ENCODE assay signal across 15 cellular contexts in the genomic region with DNA sequence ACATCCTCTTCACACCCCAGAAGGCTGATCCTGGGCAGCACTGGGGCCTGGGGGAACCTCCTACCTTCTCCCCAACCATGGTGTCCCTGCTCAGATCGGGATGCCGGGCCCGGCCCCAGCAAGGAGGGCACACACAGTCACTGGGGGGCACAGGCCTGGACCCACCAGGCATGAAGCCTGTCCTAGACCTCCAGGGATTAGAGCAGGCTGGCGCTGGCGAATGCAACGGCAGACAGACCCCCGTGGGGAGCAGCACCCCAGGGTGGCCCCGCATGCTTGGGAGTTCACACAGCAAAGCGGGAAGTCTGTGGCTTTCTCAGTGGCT. TPM values are rescaled to one million over a fixed set of nuclear protein-coding genes. Genes with fewer than 3 reads are reported as not detected.
A peak's percentile ranks its signal among the peaks of the same experiment; 100 is the strongest.
DNase-seq lines count a peak whose midpoint lies in the region; ATAC-seq and TF ChIP-seq lines count a peak whose summit lies in the region.
"Had no signal": no experiment of that assay in that cellular context is flagged by ENCODE, and none has a peak within 500 bp of the region (broad histone marks: within the 10 kb centered on the region; RNA-seq: fewer than 3 reads in every experiment).

No MANE protein-coding gene starts in this region.

- no peaks in the 10 kb centered on the region for H3K9me3 ChIP-seq in H9 (ENCODE audit: control insufficient read depth, low read depth, low read length)

- TF ChIP-seq CTCF in H9 (conservative IDR thresholded peaks at IDR 0.05) (no peak), type B pancreatic cell (conservative IDR thresholded peaks at IDR 0.05) (no peak)

- H3K4me1 ChIP-seq in H9 (ENCODE audit: insufficient read depth, low read length): no peaks in the 10 kb centered on the region

- H3K27me3 ChIP-seq in H9 (ENCODE audit: insufficient read depth, low read length): no peaks in the 10 kb centered on the region

- no peaks in the 10 kb centered on the region for H3K23me2 ChIP-seq in H9 (ENCODE audit: insufficient read length, low read depth, low read length, poor library complexity, severe bottlenecking)

- 0 out of 4 replicates have a peak, but pooled peaks cover 0 to 2% of the 10 kb centered on the region in 2 experiments for H3K4me1 Mint-ChIP-seq in H9
- no peaks in the 10 kb centered on the region for H3K4me1 Mint-ChIP-seq in type B pancreatic cell (ENCODE audit: unreplicated experiment)

- no peak overlapping the region for H2BK12ac ChIP-seq in H9 (ENCODE audit: insufficient read length, low read depth, low read length)

- no peak overlapping the region for H2BK5ac ChIP-seq in H9 (ENCODE audit: insufficient read length, low read length)

- H3K27ac Mint-ChIP-seq in H9 (no peak overlapping the region), type B pancreatic cell (no peak overlapping the region)
- H3K27ac Mint-ChIP-seq: IgD-negative memory B cell had no signal

- H3K4ac ChIP-seq in H9 (ENCODE audit: low read depth, low read length): no peak overlapping the region

- H3K27me3 Mint-ChIP-seq in H9 (ENCODE audit: low read depth): peaks cover 1% of the 10 kb centered on the region; the same call in 1 of the 2 replicates
- peaks cover 32% of the 10 kb centered on the region for H3K27me3 Mint-ChIP-seq in type B pancreatic cell

- no peaks in the 10 kb centered on the region for H4K20me1 ChIP-seq in H9 (ENCODE audit: control insufficient read depth, insufficient read depth, insufficient read length)

- no peak overlapping the region for H4K8ac ChIP-seq in H9 (replicated peaks; ENCODE audit: insufficient read length, low read depth, low read length)

- H3K18ac ChIP-seq in H9 (ENCODE audit: insufficient read length, low read depth, low read length): no peak overlapping the region

- H3K9me3 Mint-ChIP-seq in H9 (peaks cover 0 to 4% of the 10 kb centered on the region in 2 experiments; a peak in 2 of 5 replicates), type B pancreatic cell (no peaks in the 10 kb centered on the region)

- ATAC-seq in HG03460 (IDR thresholded peaks at IDR 0.05; ENCODE audit: unreplicated experiment): no peak
- ATAC-seq: Right ventricle myocardium inferior had no signal

- no peak overlapping the region for H2BK120ac ChIP-seq in H9 (ENCODE audit: low read depth, low read length, poor library complexity, severe bottlenecking)

- no peak overlapping the region for H4K5ac ChIP-seq in H9 (ENCODE audit: insufficient read length, low read depth, low read length)

- H4K91ac ChIP-seq in H9 (ENCODE audit: insufficient read length, low read depth, low read length): no peak overlapping the region

- H2AFZ ChIP-seq in H9 (ENCODE audit: low read length): no peak overlapping the region

- H2AK5ac ChIP-seq in H9 (ENCODE audit: insufficient read length, low read length): no peak overlapping the region

- H3K36me3 Mint-ChIP-seq in H9 (ENCODE audit: insufficient read depth in 1 of 3, low read depth in 3 of 3): no peaks in the 10 kb centered on the region; a peak in 1 of 7 replicates
- no peaks in the 10 kb centered on the region for H3K36me3 Mint-ChIP-seq in type B pancreatic cell
- H3K36me3 Mint-ChIP-seq: IgD-negative memory B cell had no signal

- H3K9ac ChIP-seq in H9 (ENCODE audit: extremely low read depth, insufficient read length, low read length): no peak overlapping the region

- H2BK15ac ChIP-seq in H9 (ENCODE audit: low read depth, low read length): no peak overlapping the region

- no peak overlapping the region for H3K27ac ChIP-seq in H9 (ENCODE audit: insufficient read length, low read depth, low read length)
- H3K27ac ChIP-seq: C4-2B had no signal

- no peaks in the 10 kb centered on the region for H3K79me1 ChIP-seq in H9 (ENCODE audit: insufficient read depth, low read depth, low read length, poor library complexity, severe bottlenecking)

- H3K14ac ChIP-seq in H9 (ENCODE audit: insufficient read depth, low read length): no peak overlapping the region

- no CpG with 5 or more reads among the region's 9 CpGs for WGBS in H9 (ENCODE audit: extremely low coverage, insufficient read length, low lambda C conversion rate)

- no peak overlapping the region for H3K56ac ChIP-seq in H9 (ENCODE audit: insufficient read length, low read depth, low read length)

- H3K4me2 ChIP-seq in H9 (ENCODE audit: insufficient read depth, insufficient read length, low read length): no peak overlapping the region

- H3K4me3 Mint-ChIP-seq in H9: no peak overlapping the region
- H3K4me3 Mint-ChIP-seq in type B pancreatic cell: no peak overlapping the region
- H3K4me3 Mint-ChIP-seq: IgD-negative memory B cell had no signal

- H3T11ph ChIP-seq in H9 (ENCODE audit: low read length): no peak overlapping the region

- H2BK20ac ChIP-seq in H9 (ENCODE audit: low read depth, low read length, poor library complexity, severe bottlenecking): no peak overlapping the region

- H3K79me2 ChIP-seq in H9 (ENCODE audit: insufficient read depth, low read length): no peaks in the 10 kb centered on the region

- no peak overlapping the region for H3K23ac ChIP-seq in H9 (ENCODE audit: insufficient read length, low read depth, low read length)

- DNase-seq in H9: peak; percentile 12
- DNase-seq in activated CD8-positive, alpha-beta memory T cell treated with anti-CD3 and anti-CD28 coated beads, Interleukin-2, amount 50 U/mL, for 4 hours: peak; percentile 9
- DNase-seq in mesenteric fat pad (ENCODE audit: low spot score): peak; percentile 84
- peak; percentile 55 for DNase-seq in type B pancreatic cell (ENCODE audit: extremely low spot score, unreplicated experiment)
- no peak for DNase-seq in MV-4-11 (lab: John Stamatoyannopoulos, UW)
- no peak for DNase-seq in NCI-H187 (lab: John Stamatoyannopoulos, UW)
- DNase-seq: Karpas-422, NCI-H1092 treated with DMSO at 0.1 percent for 48 hours, NCI-H146, NCI-H2081 had no signal

RNA-seq across cellular contexts. Expression of gene OLFM1, which starts 40.5 kb away (rescaled TPM):
- 34.1 and 36.8 TPM in 2 replicates for total RNA-seq in H9 (2021)
- 22.6 TPM for total RNA-seq in mesenteric fat pad
- total RNA-seq in type B pancreatic cell (ENCODE audit: low replicate concordance): 8.0 and 9.7 TPM in 2 replicates
- total RNA-seq: MCF 10A had no signal

Comparison
In these comparisons a context has a peak if more than half of its experiments do, and no peak if none do; other contexts are left out.
1. DNase-seq: peak in H9 (single experiment), activated CD8-positive, alpha-beta memory T cell treated with anti-CD3 and anti-CD28 coated beads, Interleukin-2, amount 50 U/mL, for 4 hours (single experiment), mesenteric fat pad (single experiment) and type B pancreatic cell (single experiment); none in MV-4-11 (single experiment) and NCI-H187 (0 of 2).